13 cellular contexts compared by ENCODE assay signal in the genomic region with DNA sequence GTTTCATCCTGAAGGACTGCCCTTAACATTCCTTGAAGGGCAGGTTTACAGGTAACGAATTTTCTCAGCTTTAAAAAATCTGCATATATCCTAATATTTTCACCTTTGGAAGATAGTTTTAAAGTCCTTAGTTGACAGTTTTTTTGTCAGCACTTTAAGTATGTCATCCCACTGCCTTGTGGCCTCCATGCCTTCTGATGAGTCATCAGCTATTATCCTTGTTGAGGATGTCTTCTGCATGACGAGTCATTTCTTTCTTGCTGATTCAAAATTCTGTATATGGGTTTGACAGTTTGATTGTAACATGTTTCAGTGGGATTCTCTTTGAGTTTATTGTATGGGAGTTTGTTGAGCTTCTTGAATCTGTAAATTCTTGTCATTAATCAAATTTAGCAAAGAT.
DNase-seq lines count a peak whose midpoint lies in the region; ATAC-seq and TF ChIP-seq lines count a peak whose summit lies in the region.
"Had no signal": no experiment of that assay in that cellular context is flagged by ENCODE, and none has a peak within 500 bp of the region (broad histone marks: within the 10 kb centered on the region; RNA-seq: fewer than 3 reads in every experiment).

No MANE protein-coding gene starts in this region.

- intact Hi-C loops in mammary epithelial cell (cut with micrococcal nuclease) = no loop called here

- ATAC-seq in HG02938 (IDR thresholded peaks at IDR 0.05; ENCODE audit: unreplicated experiment) = no peak
- ATAC-seq: activated CD8-positive, alpha-beta memory T cell treated with anti-CD3 and anti-CD28 coated beads, Interleukin-2, amount 10 ng/mL, durations not matched to agents 7 days and 5 days; right cardiac atrium had no signal

- no peaks in the 10 kb centered on the region for H3K79me2 ChIP-seq in mammary epithelial cell (ENCODE audit: insufficient read depth, low read length)
- H3K79me2 ChIP-seq in mesendoderm (ENCODE audit: control insufficient read depth, insufficient read depth, low read length) = peaks cover 33% of the 10 kb centered on the region

- H3K4me2 ChIP-seq in mammary epithelial cell (ENCODE audit: insufficient read depth, low read depth, low read length) (peak overlapping the region; percentile 42), mesendoderm (ENCODE audit: low read length) (no peak overlapping the region)

- H3K9ac ChIP-seq in mammary epithelial cell (ENCODE audit: insufficient read depth, low read length) (no peak overlapping the region), mesendoderm (ENCODE audit: low read length) (no peak overlapping the region)

- H3K36me3 ChIP-seq in mammary epithelial cell (ENCODE audit: insufficient read depth, low read length) (no peaks in the 10 kb centered on the region), mesendoderm (ENCODE audit: control insufficient read depth, insufficient read depth, low read length) (peaks cover 2% of the 10 kb centered on the region)
- H3K36me3 ChIP-seq: HAP-1 had no signal

- no peak overlapping the region for H3K4ac ChIP-seq in mesendoderm (ENCODE audit: low read depth, low read length)

- no peaks in the 10 kb centered on the region for H4K20me1 ChIP-seq in mammary epithelial cell (ENCODE audit: insufficient read depth, low read length)

- H3K18ac ChIP-seq in mesendoderm (ENCODE audit: low read length) = no peak overlapping the region

- no peak overlapping the region for H2BK120ac ChIP-seq in mesendoderm (ENCODE audit: low read depth, low read length)

- H2BK5ac ChIP-seq in mesendoderm (ENCODE audit: low read length) = no peak overlapping the region

- dilution Hi-C loops in mammary epithelial cell (cut with HindIII; ENCODE audit: low sequenced_read_pairs) = no loop called here

- H3K4me1 ChIP-seq in mammary epithelial cell (ENCODE audit: insufficient read depth, low read length) (peaks cover 22% of the 10 kb centered on the region), mesendoderm (ENCODE audit: control insufficient read depth, low read depth, low read length) (peaks cover 4% of the 10 kb centered on the region)

- BruUV-seq in mammary epithelial cell (replicated peaks; lab: Mats Ljungman, UMichigan) = no TSS peak

- no peak for TF ChIP-seq CTCF in mammary epithelial cell (conservative IDR thresholded peaks at IDR 0.05 in 1 of 2, IDR thresholded peaks at IDR 0.05 in 1 of 2; ENCODE audit: extremely low read depth in 1 of 2, insufficient read depth in 1 of 2, low read depth in 1 of 2, low read length in 2 of 2)

- DNase-seq in ELR (ENCODE audit: low read depth) (peak; percentile 95), LoVo (ENCODE audit: low spot score) (peak; percentile 33), mammary epithelial cell (peak; percentile 77), mesendoderm (peak; percentile 83), NCI-H510A (lab: John Stamatoyannopoulos, UW) (no peak), T1000 (lab: John Stamatoyannopoulos, UW) (no peak), HT-29 (ENCODE audit: low spot score) (no peak)
- DNase-seq: activated CD8-positive, alpha-beta memory T cell treated with anti-CD3 and anti-CD28 coated beads, Interleukin-2, amount 10 ng/mL, durations not matched to agents 7 days and 5 days; NCI-H2171 treated with DMSO at 0.1 percent for 48 hours; right cardiac atrium; SHP77 treated with DMSO at 0.1 percent for 48 hours had no signal

- no peaks in the 10 kb centered on the region for H3K9me3 ChIP-seq in mammary epithelial cell (replicated peaks; ENCODE audit: insufficient read depth, low read length)

- CTCF ChIA-PET in mammary epithelial cell (lab: Charles Lee; ENCODE audit: low non-redundant PET) = no interaction called here

- no peak overlapping the region for H2AK5ac ChIP-seq in mesendoderm (ENCODE audit: low read length)

- no peak overlapping the region for H3K4me3 ChIP-seq in mammary epithelial cell (replicated peaks in 1 of 3; ENCODE audit: insufficient read depth in 1 of 3, low read depth in 2 of 3, low read length in 3 of 3)
- H3K4me3 ChIP-seq in mesendoderm (ENCODE audit: low read length) = no peak overlapping the region
- H3K4me3 ChIP-seq: HAP-1 had no signal

- 43% methylated on average over 2 of the region's 2 CpGs for WGBS in mammary epithelial cell (ENCODE audit: low coverage, missing lambda C conversion rate)
- WGBS in mesendoderm (ENCODE audit: extremely low coverage, insufficient coverage, low lambda C conversion rate) = no CpG with 5 or more reads among the region's 2 CpGs

- H3K79me1 ChIP-seq in mesendoderm (ENCODE audit: low read length) = peaks cover 6% of the 10 kb centered on the region

- H3K27me3 ChIP-seq in mammary epithelial cell (ENCODE audit: insufficient read depth, low read length) = no peaks in the 10 kb centered on the region
- H3K27me3 ChIP-seq in mesendoderm (ENCODE audit: insufficient read depth, low read length, poor library complexity) = no peaks in the 10 kb centered on the region

- no peak overlapping the region for H2BK15ac ChIP-seq in mesendoderm (replicated peaks; ENCODE audit: low read depth)

- H4K8ac ChIP-seq in mesendoderm (ENCODE audit: low read depth, low read length) = no peak overlapping the region

- no peak overlapping the region for H2AFZ ChIP-seq in mammary epithelial cell (ENCODE audit: low read depth, low read length)

- H3K56ac ChIP-seq in mesendoderm (ENCODE audit: low read length) = no peak overlapping the region

- in situ Hi-C loops in mammary epithelial cell (cut with MboI; ENCODE audit: low sequenced_read_pairs in 2 of 2) = no loop called here

- no peak overlapping the region for H4K5ac ChIP-seq in mesendoderm (ENCODE audit: low read length)

- no peak overlapping the region for H3K27ac ChIP-seq in mammary epithelial cell (ENCODE audit: insufficient read depth, low read depth, low read length)
- no peak overlapping the region for H3K27ac ChIP-seq in mesendoderm (ENCODE audit: low read depth, low read length)

- H3K23ac ChIP-seq in mesendoderm (ENCODE audit: low read length) = no peak overlapping the region

Comparison
In these comparisons a context has a peak if more than half of its experiments do, and no peak if none do; other contexts are left out.
1. DNase-seq: peak in ELR (single experiment), LoVo (single experiment), mammary epithelial cell (single experiment) and mesendoderm (single experiment); none in NCI-H510A (single experiment), T1000 (single experiment) and HT-29 (single experiment).